ENCODE assay signal across 10 cellular contexts in genomic region chr1:98049370-98050115, GRCh38.
DNase-seq lines count a peak whose midpoint lies in the region; TF ChIP-seq lines count a peak whose summit lies in the region.
"Had no signal": no experiment of that assay in that cellular context is flagged by ENCODE, and none has a peak within 500 bp of the region (broad histone marks: within the 10 kb centered on the region; RNA-seq: fewer than 3 reads in every experiment).

No MANE protein-coding gene starts in this region.

- no peak overlapping the region for H3K23ac ChIP-seq in trophoblast cell (ENCODE audit: low read length)

- H3K4me1 ChIP-seq in HUES64 (ENCODE audit: insufficient read depth, low read length) (peaks cover 19% of the 10 kb centered on the region), trophoblast cell (ENCODE audit: control insufficient read depth in 1 of 2, insufficient read depth in 2 of 2, low read length in 2 of 2) (peaks cover 10 to 11% of the 10 kb centered on the region in 2 experiments)

- H3K79me2 ChIP-seq in neural cell (replicated peaks; ENCODE audit: insufficient read depth, low read length) (peaks cover 35% of the 10 kb centered on the region), trophoblast cell (ENCODE audit: control insufficient read depth, insufficient read depth, low read length, poor library complexity) (no peaks in the 10 kb centered on the region)

- no peaks in the 10 kb centered on the region for H3K9me3 ChIP-seq in HUES64 (ENCODE audit: insufficient read depth, low read depth, low read length)
- no peaks in the 10 kb centered on the region for H3K9me3 ChIP-seq in neural cell (ENCODE audit: low read length)
- H3K9me3 ChIP-seq in trophoblast cell (ENCODE audit: insufficient read depth, low read depth, low read length) = peaks cover 2% of the 10 kb centered on the region
- H3K9me3 ChIP-seq: pancreas had no signal

- in situ Hi-C loops in brain microvascular endothelial cell (cut with HindIII; ENCODE audit: low pct_ligation_motif_present, low sequenced_read_pairs) (loop anchor here (25.0 kb wide), 1 partner anchor 413 kb away; no protein-coding TSS in a partner anchor), ACHN (cut with HindIII; ENCODE audit: low pct_ligation_motif_present, low pct_unique_long_range_greater_than_20kb, low sequenced_read_pairs) (loop anchor here (10.0 kb wide), 1 partner anchor 415 kb away; no protein-coding TSS in a partner anchor)

- H3K9ac ChIP-seq in HUES64 (ENCODE audit: low read depth, low read length) (no peak overlapping the region), neural cell (ENCODE audit: low read length) (peak overlapping the region; percentile 77), trophoblast cell (ENCODE audit: low read length) (no peak overlapping the region)

- H3K4me2 ChIP-seq in neural cell (ENCODE audit: low read length) (peak overlapping the region; percentile 36), trophoblast cell (ENCODE audit: low read length) (no peak overlapping the region)

- no peaks in the 10 kb centered on the region for H3K9me2 ChIP-seq in neural cell (ENCODE audit: insufficient read depth, low read length)

- H2AFZ ChIP-seq in neural cell (ENCODE audit: low read depth, low read length) (peak overlapping the region; percentile 40), trophoblast cell (ENCODE audit: insufficient read depth, low read length, poor library complexity) (no peak overlapping the region)

- TF ChIP-seq CTCF in brain microvascular endothelial cell (IDR thresholded peaks at IDR 0.05; ENCODE audit: low read depth, low read length, missing control alignments) (no peak), neural cell (IDR thresholded peaks at IDR 0.05; ENCODE audit: poor library complexity, severe bottlenecking) (peak; percentile 30)

- no peak overlapping the region for H2AK5ac ChIP-seq in trophoblast cell (ENCODE audit: low read length)

- WGBS in HUES64 = 13% methylated on average over 22 of the region's 24 CpGs
- no CpG with 5 or more reads among the region's 24 CpGs for WGBS in trophoblast cell (ENCODE audit: extremely low coverage, insufficient coverage, insufficient read length)

- H3K18ac ChIP-seq in trophoblast cell (ENCODE audit: low read length) = no peak overlapping the region

- H3K27ac ChIP-seq in HUES64 (ENCODE audit: low read depth, low read length) (no peak overlapping the region), brain microvascular endothelial cell (no peak overlapping the region), neural cell (ENCODE audit: low read length) (peak overlapping the region; percentile 86), trophoblast cell (ENCODE audit: low read depth, low read length) (no peak overlapping the region)
- H3K27ac ChIP-seq: pancreas had no signal

- H3K27me3 ChIP-seq in HUES64 (ENCODE audit: insufficient read depth, low read length) (peaks cover 94% of the 10 kb centered on the region), brain microvascular endothelial cell (replicated peaks) (no peaks in the 10 kb centered on the region), neural cell (ENCODE audit: insufficient read depth, low read depth, low read length) (peaks cover 19% of the 10 kb centered on the region), trophoblast cell (ENCODE audit: insufficient read depth, low read length) (peaks cover 40% of the 10 kb centered on the region)

- no peak for TF ChIP-seq EP300 in neural cell (conservative IDR thresholded peaks at IDR 0.05; ENCODE audit: poor library complexity, severe bottlenecking)

- no peaks in the 10 kb centered on the region for H3F3A ChIP-seq in neural cell (ENCODE audit: insufficient read depth, low read length, poor library complexity, severe bottlenecking)

- TF ChIP-seq RAD21 in neural cell (conservative IDR thresholded peaks at IDR 0.05) = peak; percentile 60

- H4K20me1 ChIP-seq in neural cell (ENCODE audit: insufficient read depth) = no peaks in the 10 kb centered on the region

- H2BK120ac ChIP-seq in trophoblast cell (ENCODE audit: insufficient read depth, low read length, poor library complexity) = no peak overlapping the region

- no peak overlapping the region for H3K4ac ChIP-seq in trophoblast cell (ENCODE audit: low read depth, low read length)

- no peak overlapping the region for H3K14ac ChIP-seq in trophoblast cell (ENCODE audit: low read length)

- H3K36me3 ChIP-seq in HUES64 (ENCODE audit: insufficient read depth, low read length) = no peaks in the 10 kb centered on the region
- no peaks in the 10 kb centered on the region for H3K36me3 ChIP-seq in brain microvascular endothelial cell (replicated peaks)
- H3K36me3 ChIP-seq in neural cell (ENCODE audit: insufficient read depth, low read length) = no peaks in the 10 kb centered on the region
- no peaks in the 10 kb centered on the region for H3K36me3 ChIP-seq in trophoblast cell (ENCODE audit: control insufficient read depth in 1 of 2, insufficient read depth in 2 of 2, low read length in 2 of 2)
- H3K36me3 ChIP-seq: pancreas had no signal

- H4K8ac ChIP-seq in trophoblast cell (ENCODE audit: low read depth, low read length) = no peak overlapping the region

- DNase-seq in DMS 273 (lab: John Stamatoyannopoulos, UW; ENCODE audit: unreplicated experiment) (peak; percentile 76), brain microvascular endothelial cell (no peak), trophoblast cell (no peak), NCI-H226 (no peak), ACHN (no peak), COLO668 (lab: John Stamatoyannopoulos, UW; ENCODE audit: unreplicated experiment) (no peak)
- DNase-seq: erythroblast had no signal

- H3K4me3 ChIP-seq in HUES64 (ENCODE audit: low read length) = peak overlapping the region; percentile 53
- peak overlapping the region; percentile 61 for H3K4me3 ChIP-seq in brain microvascular endothelial cell (ENCODE audit: low read depth, low read length)
- peak overlapping the region; percentile 72 for H3K4me3 ChIP-seq in neural cell (ENCODE audit: low read length)
- no peak overlapping the region for H3K4me3 ChIP-seq in trophoblast cell (ENCODE audit: low read depth, low read length)
- H3K4me3 ChIP-seq: pancreas had no signal

- no peak overlapping the region for H4K12ac ChIP-seq in trophoblast cell (ENCODE audit: low read depth, low read length)

- H4K91ac ChIP-seq in trophoblast cell (ENCODE audit: low read depth, low read length) = no peak overlapping the region

- peaks cover 2% of the 10 kb centered on the region for H3K79me1 ChIP-seq in trophoblast cell (ENCODE audit: low read length)

- no peak overlapping the region for H2BK5ac ChIP-seq in trophoblast cell (ENCODE audit: low read depth, low read length, poor library complexity)

- no peak overlapping the region for H2BK12ac ChIP-seq in trophoblast cell (ENCODE audit: low read length)

TF ChIP-seq in neural cell, 6 proteins besides CTCF, POLR2A, EP300 and RAD21:
- TF ChIP-seq MXI1 (conservative IDR thresholded peaks at IDR 0.05; ENCODE audit: poor library complexity, severe bottlenecking) = peak; percentile 45
- peak; percentile 61 for TF ChIP-seq SMC3 (conservative IDR thresholded peaks at IDR 0.05; ENCODE audit: poor library complexity)
- no peak for TF ChIP-seq EZH2 (IDR thresholded peaks at IDR 0.05; ENCODE audit: borderline replicate concordance, insufficient read depth, low read length, poor library complexity, severe bottlenecking)
- peak; percentile 55 for TF ChIP-seq POLR2AphosphoS5 (IDR thresholded peaks at IDR 0.05)
- TF ChIP-seq, protein P1, sequence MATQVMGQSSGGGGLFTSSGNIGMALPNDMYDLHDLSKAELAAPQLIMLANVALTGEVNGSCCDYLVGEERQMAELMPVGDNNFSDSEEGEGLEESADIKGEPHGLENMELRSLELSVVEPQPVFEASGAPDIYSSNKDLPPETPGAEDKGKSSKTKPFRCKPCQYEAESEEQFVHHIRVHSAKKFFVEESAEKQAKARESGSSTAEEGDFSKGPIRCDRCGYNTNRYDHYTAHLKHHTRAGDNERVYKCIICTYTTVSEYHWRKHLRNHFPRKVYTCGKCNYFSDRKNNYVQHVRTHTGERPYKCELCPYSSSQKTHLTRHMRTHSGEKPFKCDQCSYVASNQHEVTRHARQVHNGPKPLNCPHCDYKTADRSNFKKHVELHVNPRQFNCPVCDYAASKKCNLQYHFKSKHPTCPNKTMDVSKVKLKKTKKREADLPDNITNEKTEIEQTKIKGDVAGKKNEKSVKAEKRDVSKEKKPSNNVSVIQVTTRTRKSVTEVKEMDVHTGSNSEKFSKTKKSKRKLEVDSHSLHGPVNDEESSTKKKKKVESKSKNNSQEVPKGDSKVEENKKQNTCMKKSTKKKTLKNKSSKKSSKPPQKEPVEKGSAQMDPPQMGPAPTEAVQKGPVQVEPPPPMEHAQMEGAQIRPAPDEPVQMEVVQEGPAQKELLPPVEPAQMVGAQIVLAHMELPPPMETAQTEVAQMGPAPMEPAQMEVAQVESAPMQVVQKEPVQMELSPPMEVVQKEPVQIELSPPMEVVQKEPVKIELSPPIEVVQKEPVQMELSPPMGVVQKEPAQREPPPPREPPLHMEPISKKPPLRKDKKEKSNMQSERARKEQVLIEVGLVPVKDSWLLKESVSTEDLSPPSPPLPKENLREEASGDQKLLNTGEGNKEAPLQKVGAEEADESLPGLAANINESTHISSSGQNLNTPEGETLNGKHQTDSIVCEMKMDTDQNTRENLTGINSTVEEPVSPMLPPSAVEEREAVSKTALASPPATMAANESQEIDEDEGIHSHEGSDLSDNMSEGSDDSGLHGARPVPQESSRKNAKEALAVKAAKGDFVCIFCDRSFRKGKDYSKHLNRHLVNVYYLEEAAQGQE (IDR thresholded peaks at IDR 0.05; ENCODE audit: borderline replicate concordance) = peak; percentile 52
